Comparison of ENCODE assay signal across 1 cellular context in the genomic region with DNA sequence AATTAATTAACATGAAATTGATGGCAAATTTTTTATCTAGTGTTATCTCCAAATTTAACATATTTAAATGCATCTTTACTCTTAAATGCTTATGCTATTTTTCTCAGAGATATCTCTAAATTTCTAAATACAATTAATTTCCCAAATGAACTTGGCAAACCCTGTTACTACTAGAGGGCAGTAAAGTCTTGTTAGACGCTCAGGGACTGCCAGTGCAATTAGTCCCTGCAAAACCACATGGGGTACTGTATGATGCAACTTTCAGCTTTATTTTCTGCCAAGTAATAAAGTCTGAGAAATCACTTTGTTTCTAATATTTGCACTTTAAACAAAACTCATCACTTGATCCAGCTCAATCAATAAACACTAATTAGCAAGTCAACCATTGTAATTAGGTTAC.
TF ChIP-seq lines count a peak whose summit lies in the region.

No MANE protein-coding gene starts in this region.

TF ChIP-seq in K562, 482 proteins besides CTCF, POLR2A, EP300 and RAD21 (continued from another document):
- TF ChIP-seq, protein P1, sequence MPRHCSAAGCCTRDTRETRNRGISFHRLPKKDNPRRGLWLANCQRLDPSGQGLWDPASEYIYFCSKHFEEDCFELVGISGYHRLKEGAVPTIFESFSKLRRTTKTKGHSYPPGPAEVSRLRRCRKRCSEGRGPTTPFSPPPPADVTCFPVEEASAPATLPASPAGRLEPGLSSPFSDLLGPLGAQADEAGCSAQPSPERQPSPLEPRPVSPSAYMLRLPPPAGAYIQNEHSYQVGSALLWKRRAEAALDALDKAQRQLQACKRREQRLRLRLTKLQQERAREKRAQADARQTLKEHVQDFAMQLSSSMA (CRISPR knock-in tag; IDR thresholded peaks at IDR 0.05), result no peak
- TF ChIP-seq, protein P2, sequence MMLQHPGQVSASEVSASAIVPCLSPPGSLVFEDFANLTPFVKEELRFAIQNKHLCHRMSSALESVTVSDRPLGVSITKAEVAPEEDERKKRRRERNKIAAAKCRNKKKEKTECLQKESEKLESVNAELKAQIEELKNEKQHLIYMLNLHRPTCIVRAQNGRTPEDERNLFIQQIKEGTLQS (IDR thresholded peaks at IDR 0.05), result peak; percentile 89
- TF ChIP-seq, protein P2 (CRISPR knock-in tag; conservative IDR thresholded peaks at IDR 0.05), result no peak
- TF ChIP-seq CCNT2 (IDR thresholded peaks at IDR 0.05; ENCODE audit: borderline replicate concordance, extremely low read depth, insufficient read length, low read depth, low read length), result no peak
- TF ChIP-seq, protein P3, sequence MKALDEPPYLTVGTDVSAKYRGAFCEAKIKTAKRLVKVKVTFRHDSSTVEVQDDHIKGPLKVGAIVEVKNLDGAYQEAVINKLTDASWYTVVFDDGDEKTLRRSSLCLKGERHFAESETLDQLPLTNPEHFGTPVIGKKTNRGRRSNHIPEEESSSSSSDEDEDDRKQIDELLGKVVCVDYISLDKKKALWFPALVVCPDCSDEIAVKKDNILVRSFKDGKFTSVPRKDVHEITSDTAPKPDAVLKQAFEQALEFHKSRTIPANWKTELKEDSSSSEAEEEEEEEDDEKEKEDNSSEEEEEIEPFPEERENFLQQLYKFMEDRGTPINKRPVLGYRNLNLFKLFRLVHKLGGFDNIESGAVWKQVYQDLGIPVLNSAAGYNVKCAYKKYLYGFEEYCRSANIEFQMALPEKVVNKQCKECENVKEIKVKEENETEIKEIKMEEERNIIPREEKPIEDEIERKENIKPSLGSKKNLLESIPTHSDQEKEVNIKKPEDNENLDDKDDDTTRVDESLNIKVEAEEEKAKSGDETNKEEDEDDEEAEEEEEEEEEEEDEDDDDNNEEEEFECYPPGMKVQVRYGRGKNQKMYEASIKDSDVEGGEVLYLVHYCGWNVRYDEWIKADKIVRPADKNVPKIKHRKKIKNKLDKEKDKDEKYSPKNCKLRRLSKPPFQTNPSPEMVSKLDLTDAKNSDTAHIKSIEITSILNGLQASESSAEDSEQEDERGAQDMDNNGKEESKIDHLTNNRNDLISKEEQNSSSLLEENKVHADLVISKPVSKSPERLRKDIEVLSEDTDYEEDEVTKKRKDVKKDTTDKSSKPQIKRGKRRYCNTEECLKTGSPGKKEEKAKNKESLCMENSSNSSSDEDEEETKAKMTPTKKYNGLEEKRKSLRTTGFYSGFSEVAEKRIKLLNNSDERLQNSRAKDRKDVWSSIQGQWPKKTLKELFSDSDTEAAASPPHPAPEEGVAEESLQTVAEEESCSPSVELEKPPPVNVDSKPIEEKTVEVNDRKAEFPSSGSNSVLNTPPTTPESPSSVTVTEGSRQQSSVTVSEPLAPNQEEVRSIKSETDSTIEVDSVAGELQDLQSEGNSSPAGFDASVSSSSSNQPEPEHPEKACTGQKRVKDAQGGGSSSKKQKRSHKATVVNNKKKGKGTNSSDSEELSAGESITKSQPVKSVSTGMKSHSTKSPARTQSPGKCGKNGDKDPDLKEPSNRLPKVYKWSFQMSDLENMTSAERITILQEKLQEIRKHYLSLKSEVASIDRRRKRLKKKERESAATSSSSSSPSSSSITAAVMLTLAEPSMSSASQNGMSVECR (CRISPR knock-in tag; IDR thresholded peaks at IDR 0.05), result no peak
- TF ChIP-seq JUND (IDR thresholded peaks at IDR 0.05; ENCODE audit: borderline replicate concordance, low read depth, low read length), result peak; percentile 48; the same call in 1 of the 2 replicates
- no peak for TF ChIP-seq JUND (tag; IDR thresholded peaks at IDR 0.05; ENCODE audit: borderline replicate concordance, low read depth, low read length)
- TF ChIP-seq, protein P4, sequence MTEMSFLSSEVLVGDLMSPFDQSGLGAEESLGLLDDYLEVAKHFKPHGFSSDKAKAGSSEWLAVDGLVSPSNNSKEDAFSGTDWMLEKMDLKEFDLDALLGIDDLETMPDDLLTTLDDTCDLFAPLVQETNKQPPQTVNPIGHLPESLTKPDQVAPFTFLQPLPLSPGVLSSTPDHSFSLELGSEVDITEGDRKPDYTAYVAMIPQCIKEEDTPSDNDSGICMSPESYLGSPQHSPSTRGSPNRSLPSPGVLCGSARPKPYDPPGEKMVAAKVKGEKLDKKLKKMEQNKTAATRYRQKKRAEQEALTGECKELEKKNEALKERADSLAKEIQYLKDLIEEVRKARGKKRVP (CRISPR knock-in tag; IDR thresholded peaks at IDR 0.05), result peak; percentile 80
- peak; percentile 87 for TF ChIP-seq CEBPB (tag; IDR thresholded peaks at IDR 0.05)
- TF ChIP-seq, protein P5, sequence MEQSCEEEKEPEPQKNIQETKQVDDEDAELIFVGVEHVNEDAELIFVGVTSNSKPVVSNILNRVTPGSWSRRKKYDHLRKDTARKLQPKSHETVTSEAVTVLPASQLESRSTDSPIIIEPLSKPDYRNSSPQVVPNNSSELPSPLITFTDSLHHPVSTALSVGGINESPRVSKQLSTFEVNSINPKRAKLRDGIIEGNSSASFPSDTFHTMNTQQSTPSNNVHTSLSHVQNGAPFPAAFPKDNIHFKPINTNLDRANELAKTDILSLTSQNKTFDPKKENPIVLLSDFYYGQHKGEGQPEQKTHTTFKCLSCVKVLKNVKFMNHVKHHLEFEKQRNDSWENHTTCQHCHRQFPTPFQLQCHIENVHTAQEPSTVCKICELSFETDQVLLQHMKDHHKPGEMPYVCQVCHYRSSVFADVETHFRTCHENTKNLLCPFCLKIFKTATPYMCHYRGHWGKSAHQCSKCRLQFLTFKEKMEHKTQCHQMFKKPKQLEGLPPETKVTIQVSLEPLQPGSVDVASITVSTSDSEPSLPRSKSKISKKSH (CRISPR knock-in tag; IDR thresholded peaks at IDR 0.05), result no peak
- no peak for TF ChIP-seq SNIP1 (IDR thresholded peaks at IDR 0.05; ENCODE audit: low read depth)
